Comparison of ENCODE assay signal across 14 cellular contexts in genomic region chr22:44430716-44431115, GRCh38.
DNase-seq lines count a peak whose midpoint lies in the region; TF ChIP-seq lines count a peak whose summit lies in the region.
"Had no signal": no experiment of that assay in that cellular context is flagged by ENCODE, and none has a peak within 500 bp of the region (broad histone marks: within the 10 kb centered on the region; RNA-seq: fewer than 3 reads in every experiment).

No MANE protein-coding gene starts in this region.

- peak; percentile 20 for DNase-seq in GM13976 (ENCODE audit: low spot score)
- DNase-seq in WERI-Rb-1 = no peak
- DNase-seq in neuronal stem cell (ENCODE audit: low spot score) = no peak
- DNase-seq in tibial artery = peak; percentile 9 to 27
- DNase-seq in activated CD8-positive, alpha-beta memory T cell treated with anti-CD3 and anti-CD28 coated beads, Interleukin-2, amount 50 U/mL, for 48 hours = no peak
- DNase-seq in NCI-H2196 treated with DMSO at 0.1 percent for 48 hours (lab: John Stamatoyannopoulos, UW; ENCODE audit: unreplicated experiment) = no peak
- DNase-seq in NCI-H774 (lab: John Stamatoyannopoulos, UW) = no peak
- DNase-seq: BE2C; CD4-positive, alpha-beta memory T cell; DMS153; DMS79 treated with DMSO at 0.1 percent for 48 hours; EL had no signal

- no peak overlapping the region for H3K14ac ChIP-seq in neuronal stem cell (ENCODE audit: low read length)

- intact Hi-C loops in tibial artery (cut with DNase I; ENCODE audit: low total_unique reads) = no loop called here

- in situ Hi-C loops in GM13976 (cut with MboI; ENCODE audit: low sequenced_read_pairs, unreplicated experiment) = no loop called here

- H2BK120ac ChIP-seq in neuronal stem cell (ENCODE audit: low read depth, low read length) = no peak overlapping the region

- no peak overlapping the region for H3K9ac ChIP-seq in neuronal stem cell (ENCODE audit: low read depth, low read length, poor library complexity)

- H2BK5ac ChIP-seq in neuronal stem cell (ENCODE audit: low read length) = no peak overlapping the region

- WGBS in neuronal stem cell (ENCODE audit: extremely low coverage in 2 of 2, insufficient read length in 2 of 2, insufficient replicate concordance in 1 of 2), 2 donors = no CpG with 5 or more reads among the region's 7 CpGs

- H3K4me3 ChIP-seq in WERI-Rb-1 (ENCODE audit: low read depth, low read length) (no peak overlapping the region), neuronal stem cell (ENCODE audit: low read length in 2 of 2) (no peak overlapping the region), tibial artery (no peak overlapping the region)
- H3K4me3 ChIP-seq: A549 had no signal

- TF ChIP-seq CTCF in GM13976 (IDR thresholded peaks at IDR 0.05; ENCODE audit: borderline replicate concordance, control extremely low read depth, extremely low read depth, insufficient read depth, missing control alignments) = no peak
- peak; percentile 26; the same call in 1 of the 2 replicates for TF ChIP-seq CTCF in WERI-Rb-1 (IDR thresholded peaks at IDR 0.05; ENCODE audit: low read depth, low read length)
- no peak for TF ChIP-seq CTCF in tibial artery (IDR thresholded peaks at IDR 0.05)

- H3K9me3 ChIP-seq in WERI-Rb-1 (ENCODE audit: severe bottlenecking) (no peaks in the 10 kb centered on the region), neuronal stem cell (replicated peaks in 1 of 2; ENCODE audit: control insufficient read depth in 2 of 2, insufficient read depth in 1 of 2, low read depth in 1 of 2, low read length in 2 of 2) (no peaks in the 10 kb centered on the region), tibial artery (no peaks in the 10 kb centered on the region)
- H3K9me3 ChIP-seq: A549, BE2C had no signal

- H3K4me1 ChIP-seq in neuronal stem cell (ENCODE audit: control insufficient read depth in 2 of 2, insufficient read depth in 1 of 2, low read depth in 1 of 2, low read length in 2 of 2) = peaks cover 1 to 7% of the 10 kb centered on the region in 2 donors
- H3K4me1 ChIP-seq in tibial artery = no peaks in the 10 kb centered on the region
- H3K4me1 ChIP-seq: A549, BE2C had no signal

- no peak overlapping the region for H3K4me2 ChIP-seq in neuronal stem cell (ENCODE audit: insufficient read depth, low read length, poor library complexity, severe bottlenecking)
- H3K4me2 ChIP-seq: A549 had no signal

- no peak overlapping the region for H3K18ac ChIP-seq in neuronal stem cell (ENCODE audit: low read length)

- H2AFZ ChIP-seq in neuronal stem cell (ENCODE audit: low read length) = no peak overlapping the region

- peak overlapping the region; percentile 17 for H2AK5ac ChIP-seq in neuronal stem cell (ENCODE audit: low read depth, low read length)

- H4K8ac ChIP-seq in neuronal stem cell (ENCODE audit: low read depth, low read length) = no peak overlapping the region

- H4K91ac ChIP-seq in neuronal stem cell (ENCODE audit: low read depth, low read length, poor library complexity) = no peak overlapping the region

- no peaks in the 10 kb centered on the region for H3K79me1 ChIP-seq in neuronal stem cell (ENCODE audit: low read depth, low read length)

- H3K36me3 ChIP-seq in WERI-Rb-1 (no peaks in the 10 kb centered on the region), neuronal stem cell (replicated peaks in 1 of 2; ENCODE audit: control insufficient read depth in 2 of 2, insufficient read depth in 2 of 2, low read length in 2 of 2) (no peaks in the 10 kb centered on the region), tibial artery (no peaks in the 10 kb centered on the region)
- H3K36me3 ChIP-seq: BE2C had no signal

- no peak overlapping the region for H2BK15ac ChIP-seq in neuronal stem cell (ENCODE audit: low read length)

- no peak overlapping the region for H3K23ac ChIP-seq in neuronal stem cell (ENCODE audit: low read depth, low read length, poor library complexity)

- H2BK12ac ChIP-seq in neuronal stem cell (ENCODE audit: low read length) = no peak overlapping the region

- H3K27me3 ChIP-seq in WERI-Rb-1 (ENCODE audit: insufficient read depth, low read depth, severe bottlenecking) = no peaks in the 10 kb centered on the region
- peaks cover 0 to 4% (median 0%) of the 10 kb centered on the region in 3 experiments for H3K27me3 ChIP-seq in neuronal stem cell (ENCODE audit: control insufficient read depth in 3 of 3, insufficient read depth in 3 of 3, low read depth in 1 of 3, low read length in 3 of 3)
- peaks cover 0 to 29% of the 10 kb centered on the region in 2 donors for H3K27me3 ChIP-seq in tibial artery
- H3K27me3 ChIP-seq: BE2C had no signal

- H3K4ac ChIP-seq in neuronal stem cell (ENCODE audit: low read length) = no peak overlapping the region

- H3K27ac ChIP-seq in WERI-Rb-1 (no peak overlapping the region), neuronal stem cell (replicated peaks; ENCODE audit: low read length) (no peak overlapping the region), tibial artery (no peak overlapping the region)
- H3K27ac ChIP-seq: A549, C4-2B had no signal

Comparison
In these comparisons a context has a peak if more than half of its experiments do, and no peak if none do; other contexts are left out.
1. DNase-seq: peak in GM13976 (single experiment) and tibial artery (2 of 2); none in WERI-Rb-1 (single experiment), neuronal stem cell (single experiment), activated CD8-positive, alpha-beta memory T cell treated with anti-CD3 and anti-CD28 coated beads, Interleukin-2, amount 50 U/mL, for 48 hours (single experiment), NCI-H2196 treated with DMSO at 0.1 percent for 48 hours (single experiment) and NCI-H774 (single experiment).